In the genomic region with DNA sequence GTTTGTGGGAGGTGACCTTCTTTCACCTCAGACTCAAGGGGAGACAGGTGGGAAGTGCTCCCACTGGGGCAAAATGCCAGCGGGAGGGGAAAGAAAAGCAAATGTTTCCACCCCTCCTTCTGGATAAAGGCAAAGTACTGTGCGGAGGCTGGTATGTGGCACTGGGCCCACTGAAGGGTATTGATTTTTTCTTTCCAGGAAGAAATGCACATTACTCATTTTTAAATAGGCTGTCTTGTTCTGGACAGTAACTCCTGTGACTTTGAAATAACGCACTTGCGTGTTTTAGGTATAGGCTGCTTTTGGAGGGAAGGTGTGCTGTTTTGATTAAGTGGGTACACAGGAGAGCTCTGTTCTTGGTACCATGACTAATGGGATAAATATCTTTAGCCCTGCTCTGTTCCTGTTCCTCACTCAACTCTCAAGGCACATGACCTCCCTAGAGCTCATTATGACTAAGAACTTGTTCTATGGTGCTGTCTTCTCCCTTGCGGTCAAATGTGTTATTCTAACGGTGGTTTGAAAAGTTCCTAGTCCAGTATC, we compare ENCODE assay signal across 1 cellular context.
TF ChIP-seq lines count a peak whose summit lies in the region.

No MANE protein-coding gene starts in this region.

TF ChIP-seq in HCT116, 20 proteins besides CTCF, POLR2A, EP300 and RAD21 (continued from another document):
- TF ChIP-seq, protein P1, sequence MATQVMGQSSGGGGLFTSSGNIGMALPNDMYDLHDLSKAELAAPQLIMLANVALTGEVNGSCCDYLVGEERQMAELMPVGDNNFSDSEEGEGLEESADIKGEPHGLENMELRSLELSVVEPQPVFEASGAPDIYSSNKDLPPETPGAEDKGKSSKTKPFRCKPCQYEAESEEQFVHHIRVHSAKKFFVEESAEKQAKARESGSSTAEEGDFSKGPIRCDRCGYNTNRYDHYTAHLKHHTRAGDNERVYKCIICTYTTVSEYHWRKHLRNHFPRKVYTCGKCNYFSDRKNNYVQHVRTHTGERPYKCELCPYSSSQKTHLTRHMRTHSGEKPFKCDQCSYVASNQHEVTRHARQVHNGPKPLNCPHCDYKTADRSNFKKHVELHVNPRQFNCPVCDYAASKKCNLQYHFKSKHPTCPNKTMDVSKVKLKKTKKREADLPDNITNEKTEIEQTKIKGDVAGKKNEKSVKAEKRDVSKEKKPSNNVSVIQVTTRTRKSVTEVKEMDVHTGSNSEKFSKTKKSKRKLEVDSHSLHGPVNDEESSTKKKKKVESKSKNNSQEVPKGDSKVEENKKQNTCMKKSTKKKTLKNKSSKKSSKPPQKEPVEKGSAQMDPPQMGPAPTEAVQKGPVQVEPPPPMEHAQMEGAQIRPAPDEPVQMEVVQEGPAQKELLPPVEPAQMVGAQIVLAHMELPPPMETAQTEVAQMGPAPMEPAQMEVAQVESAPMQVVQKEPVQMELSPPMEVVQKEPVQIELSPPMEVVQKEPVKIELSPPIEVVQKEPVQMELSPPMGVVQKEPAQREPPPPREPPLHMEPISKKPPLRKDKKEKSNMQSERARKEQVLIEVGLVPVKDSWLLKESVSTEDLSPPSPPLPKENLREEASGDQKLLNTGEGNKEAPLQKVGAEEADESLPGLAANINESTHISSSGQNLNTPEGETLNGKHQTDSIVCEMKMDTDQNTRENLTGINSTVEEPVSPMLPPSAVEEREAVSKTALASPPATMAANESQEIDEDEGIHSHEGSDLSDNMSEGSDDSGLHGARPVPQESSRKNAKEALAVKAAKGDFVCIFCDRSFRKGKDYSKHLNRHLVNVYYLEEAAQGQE (IDR thresholded peaks at IDR 0.05; ENCODE audit: low read depth): no peak
- TF ChIP-seq SRF (IDR thresholded peaks at IDR 0.05; ENCODE audit: low read depth): no peak
- no peak for TF ChIP-seq ELF1 (IDR thresholded peaks at IDR 0.05; ENCODE audit: borderline replicate concordance, low read depth)
- peak; percentile 70 for TF ChIP-seq EGR1 (IDR thresholded peaks at IDR 0.05; ENCODE audit: low read depth)
- no peak for TF ChIP-seq CBX3 (IDR thresholded peaks at IDR 0.05; ENCODE audit: low read depth)
- no peak for TF ChIP-seq YY1 (IDR thresholded peaks at IDR 0.05; ENCODE audit: extremely low read depth, insufficient replicate concordance, low read depth, low read length)
- TF ChIP-seq POLR2AphosphoS5 (IDR thresholded peaks at IDR 0.05; ENCODE audit: low read depth, low read length): no peak
- TF ChIP-seq, protein P2, sequence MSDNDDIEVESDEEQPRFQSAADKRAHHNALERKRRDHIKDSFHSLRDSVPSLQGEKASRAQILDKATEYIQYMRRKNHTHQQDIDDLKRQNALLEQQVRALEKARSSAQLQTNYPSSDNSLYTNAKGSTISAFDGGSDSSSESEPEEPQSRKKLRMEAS (IDR thresholded peaks at IDR 0.05): peak; percentile 18; the same call in 1 of the 2 replicates
- TF ChIP-seq FOSL1 (IDR thresholded peaks at IDR 0.05; ENCODE audit: low read depth): peak; percentile 69
- no peak for TF ChIP-seq CEBPB (IDR thresholded peaks at IDR 0.05; ENCODE audit: low read depth)
